In the genomic region with DNA sequence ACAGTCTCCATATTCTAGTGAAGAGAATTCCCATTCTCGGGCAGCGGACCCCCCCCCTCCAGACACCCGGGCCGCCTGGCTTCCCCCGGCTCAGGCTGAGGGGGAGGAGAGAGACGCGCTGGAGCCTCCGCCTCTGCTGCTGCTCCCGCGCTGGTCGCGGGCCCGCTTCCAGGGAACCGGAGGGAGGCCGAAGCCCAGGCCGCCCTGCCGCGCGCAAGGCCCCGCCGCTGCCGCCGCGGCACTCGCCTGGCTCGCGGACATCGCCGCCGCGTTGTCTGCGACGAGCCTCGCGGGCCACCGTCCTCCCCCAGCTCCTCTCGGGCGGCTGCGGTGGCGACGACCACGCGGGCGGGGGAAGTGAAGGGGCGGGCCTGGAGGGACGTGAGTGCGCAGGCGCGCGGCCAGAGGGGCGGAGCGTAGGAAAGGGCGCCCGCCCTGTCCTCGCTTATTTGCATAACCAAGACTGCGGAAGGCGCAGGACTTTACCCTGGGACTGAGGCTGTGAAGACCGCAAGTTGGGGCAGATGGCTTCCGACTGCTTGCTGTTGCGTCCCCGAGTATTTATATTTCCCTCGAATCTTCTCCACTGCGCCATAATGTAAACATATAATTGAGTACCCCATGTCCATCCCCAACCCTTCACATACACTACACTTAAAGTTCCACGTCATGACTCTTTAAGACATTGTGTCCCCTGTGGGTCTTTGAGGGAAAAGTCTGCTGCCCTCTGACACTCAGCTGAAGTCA, we compare ENCODE assay signal across 8 cellular contexts. TPM values are rescaled to one million over a fixed set of nuclear protein-coding genes. Genes with fewer than 3 reads are reported as not detected.
A peak's percentile ranks its signal among the peaks of the same experiment; 100 is the strongest.
DNase-seq lines count a peak whose midpoint lies in the region; ATAC-seq, FAIRE-seq and TF ChIP-seq lines count a peak whose summit lies in the region.

A gene with protein sequence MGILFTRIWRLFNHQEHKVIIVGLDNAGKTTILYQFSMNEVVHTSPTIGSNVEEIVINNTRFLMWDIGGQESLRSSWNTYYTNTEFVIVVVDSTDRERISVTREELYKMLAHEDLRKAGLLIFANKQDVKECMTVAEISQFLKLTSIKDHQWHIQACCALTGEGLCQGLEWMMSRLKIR (minus strand): TSS at position 279 of the 747 bp plus-strand sequence. CDS start 245 bp downstream, at position 34.

- TF ChIP-seq CTCF in heart right ventricle (IDR thresholded peaks at IDR 0.05) (no peak), upper lobe of left lung (IDR thresholded peaks at IDR 0.05) (peak in 1 of 6 experiments; percentile 12)

- H3K27ac ChIP-seq in adipose tissue (ENCODE audit: low read depth, low read length) (no peak within 1 kb of the TSS), heart right ventricle (peak within 1 kb of the TSS; percentile 79 to 96 (median 90)), upper lobe of left lung (peak within 1 kb of the TSS; percentile 88 to 93 (median 90))

- CTCF ChIA-PET in T-cell (lab: Charles Lee) = interaction anchor here (0.5 to 0.7 kb wide), 4 partner anchors 20 to 889 kb away, joined by 3 to 4 read pairs (median 3); partner anchors contain the start of gene PRPF40A (in 1 of the 2)

- H3K27me3 Mint-ChIP-seq in T-cell = no peaks in the 10 kb centered on the region

- DNase-seq in GM12891 (ENCODE audit: insufficient read length, low spot score) (peak; percentile 74), NCI-H1436 treated with DMSO at 0.1 percent for 48 hours (lab: John Stamatoyannopoulos, UW) (peak; percentile 45), T-cell (peak; percentile 84 to 97 (median 92)), heart right ventricle (peak; percentile 93 to 97), posterior cingulate gyrus (peak; percentile 92 to 99 (median 94)), upper lobe of left lung (peak; percentile 96 to 99)

- H3K4me1 ChIP-seq in heart right ventricle = peaks cover 4 to 58% (median 46%) of the 10 kb centered on the region in 9 donors
- peaks cover 28 to 48% (median 33%) of the 10 kb centered on the region in 4 donors for H3K4me1 ChIP-seq in upper lobe of left lung

- POLR2A ChIA-PET in T-cell (lab: Charles Lee) = interaction anchor here in 1 of 2 donors (0.6 to 0.7 kb wide), 3 partner anchors 590 to 892 kb away, joined by 3 to 4 read pairs (median 3); no protein-coding TSS in a partner anchor

- peak within 1 kb of the TSS; percentile 83 to 92 (median 86) for H3K4me3 Mint-ChIP-seq in T-cell

- intact Hi-C loops in heart right ventricle (cut with DNase I) = loop anchor here in 6 of 10 donors (5.0 to 10.0 kb wide), 5 partner anchors 94 to 176 kb away; no protein-coding TSS in a partner anchor
- intact Hi-C loops in posterior cingulate gyrus (cut with DNase I) = loop anchor here (10.0 kb wide), 2 partner anchors 146 to 176 kb away; no protein-coding TSS in a partner anchor

- H3K4me3 ChIP-seq in heart right ventricle (peak within 1 kb of the TSS; percentile 73 to 95 (median 92)), upper lobe of left lung (peak within 1 kb of the TSS; percentile 78 to 94 (median 86))

- peaks cover 47 to 57% (median 49%) of the 10 kb centered on the region in 3 donors for H3K4me1 Mint-ChIP-seq in T-cell

- peak; percentile 98 for TF ChIP-seq POLR2A in GM12891 (IDR thresholded peaks at IDR 0.05; ENCODE audit: low read depth, low read length)
- TF ChIP-seq POLR2A in upper lobe of left lung (IDR thresholded peaks at IDR 0.05) = peak in 3 of 4 donors; percentile 75 to 95 (median 88)

- ATAC-seq in HG02840 (IDR thresholded peaks at IDR 0.05; ENCODE audit: low FRiP score, unreplicated experiment) = peak; percentile 96
- ATAC-seq in T-cell (replicated peaks in 1 of 4) = peak; percentile 94 to 96 (median 95)
- ATAC-seq in heart right ventricle = peak; percentile 97 to 99 (median 99)
- ATAC-seq in upper lobe of left lung (ENCODE audit: low FRiP score in 2 of 2) = peak; percentile 98

- H3K9me3 Mint-ChIP-seq in T-cell = no peaks in the 10 kb centered on the region

- no peaks in the 10 kb centered on the region for H3K9me3 ChIP-seq in heart right ventricle
- H3K9me3 ChIP-seq in upper lobe of left lung = no peaks in the 10 kb centered on the region

- H3K27ac Mint-ChIP-seq in T-cell = peak within 1 kb of the TSS; percentile 85 to 95

- no peaks in the 10 kb centered on the region for H3K36me3 Mint-ChIP-seq in T-cell

- peak in 1 of 4 donors; percentile 76 for TF ChIP-seq EP300 in upper lobe of left lung (IDR thresholded peaks at IDR 0.05)

- 0 to 1% (median 0%) methylated on average over 51 to 62 of the region's 64 CpGs for WGBS in adipose tissue, 3 donors
- 0 to 1% methylated on average over 64 of the region's 64 CpGs for WGBS in heart right ventricle, 2 donors
- 0% methylated on average over 15 to 35 of the region's 64 CpGs for WGBS in upper lobe of left lung, 2 donors

- H3K36me3 ChIP-seq in heart right ventricle (no peaks in the 10 kb centered on the region), upper lobe of left lung (no peaks in the 10 kb centered on the region)

- peak; percentile 99 for FAIRE-seq in GM12891 (lab: Jason Lieb, UNC)

- H3K27me3 ChIP-seq in heart right ventricle (no peaks in the 10 kb centered on the region), upper lobe of left lung (no peaks in the 10 kb centered on the region)

TF ChIP-seq in GM12891, 5 proteins besides CTCF, POLR2A, EP300 and RAD21:
- peak; percentile 85 for TF ChIP-seq TAF1 (IDR thresholded peaks at IDR 0.05; ENCODE audit: low read depth, low read length)
- peak; percentile 99 for TF ChIP-seq POU2F2 (IDR thresholded peaks at IDR 0.05; ENCODE audit: low read depth, low read length)
- TF ChIP-seq POLR2AphosphoS5 (IDR thresholded peaks at IDR 0.05; ENCODE audit: low read depth, low read length) = peak; percentile 95
- no peak for TF ChIP-seq PAX5 (IDR thresholded peaks at IDR 0.05; ENCODE audit: insufficient read depth, low read length, severe bottlenecking)
- peak; percentile 44; the same call in 1 of the 2 replicates for TF ChIP-seq SPI1 (IDR thresholded peaks at IDR 0.05; ENCODE audit: low read depth, low read length)

RNA-seq across cellular contexts. Expression of the gene that starts here (rescaled TPM):
- polyA plus RNA-seq in GM12891 (2012; ENCODE audit: low read depth, missing spikeins) = 25.9 TPM
- total RNA-seq in T-cell = 10 to 100 TPM; 24.4 to 44.8 (median 35.1) TPM
- 10 to 100 TPM in 2 of 3 donors, 1 to 10 TPM in 1; 7.4 to 24.0 (median 15.7) TPM for polyA plus RNA-seq in adipose tissue
- total RNA-seq in heart right ventricle = 10 to 100 TPM; 40.4 to 62.3 (median 56.4) TPM
- polyA plus RNA-seq in heart right ventricle = 10 to 100 TPM in 1 of 2 donors, 1 to 10 TPM in 1; 8.3 to 12.3 TPM
- 10 to 100 TPM; 52.4 to 76.8 (median 54.9) TPM for total RNA-seq in upper lobe of left lung

Comparison
In these comparisons a context has a peak if more than half of its experiments do, and no peak if none do; other contexts are left out.
1. DNase-seq: peak in every context shown above with its lines; median percentile 98 in upper lobe of left lung; 95 in heart right ventricle; 94 in posterior cingulate gyrus; 92 in T-cell; 74 in GM12891; 45 in NCI-H1436 treated with DMSO at 0.1 percent for 48 hours.